In the genomic region with DNA sequence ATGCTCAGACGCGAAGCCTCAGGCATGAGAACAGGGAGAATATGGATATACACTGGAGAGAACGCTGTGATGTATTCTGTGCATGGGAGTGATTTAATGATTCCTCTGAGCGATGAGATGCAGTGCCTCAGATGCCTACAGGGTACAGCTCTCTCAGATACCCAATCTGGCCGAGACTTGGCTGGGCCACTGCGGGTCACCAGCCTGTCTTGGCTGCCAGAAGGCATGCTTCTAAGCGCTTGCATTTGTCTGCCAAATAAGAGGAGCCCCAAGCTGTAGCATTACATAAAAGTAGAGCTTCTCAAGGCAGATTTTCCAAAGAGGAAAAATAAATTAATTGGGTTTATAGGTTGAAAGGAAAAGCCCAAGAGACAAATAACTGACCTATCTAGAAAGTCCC, we compare ENCODE assay signal across 20 cellular contexts.
DNase-seq lines count a peak whose midpoint lies in the region; ATAC-seq and TF ChIP-seq lines count a peak whose summit lies in the region.
"Had no signal": no experiment of that assay in that cellular context is flagged by ENCODE, and none has a peak within 500 bp of the region (broad histone marks: within the 10 kb centered on the region; RNA-seq: fewer than 3 reads in every experiment).

No MANE protein-coding gene starts in this region.

- TF ChIP-seq CTCF in BE2C (IDR thresholded peaks at IDR 0.05; ENCODE audit: low read depth, low read length): no peak

- H3K4me1 ChIP-seq in BE2C: no peaks in the 10 kb centered on the region
- H3K4me1 ChIP-seq: BLaER1 treated with 17β-estradiol and CSF1 and Interleukin-3, amounts not matched to agents 10 nM and 100 nM had no signal

- DNase-seq in Ammon's horn (ENCODE audit: low spot score): peak; percentile 5
- DNase-seq in BE2C: peak; percentile 24
- DNase-seq in NCI-H446 treated with DMSO at 0.1 percent for 48 hours (lab: John Stamatoyannopoulos, UW): peak; percentile 10
- DNase-seq in cerebellum (ENCODE audit: low spot score): peak; percentile 87
- DNase-seq in islet precursor cell: no peak
- DNase-seq: CD4-positive, alpha-beta T cell; CD8-positive, alpha-beta memory T cell; DMS 273 treated with DMSO at 0.1 percent for 48 hours; DMS79; EL; GF-D8; H9 had no signal

- no peaks in the 10 kb centered on the region for H3K27me3 ChIP-seq in BE2C
- H3K27me3 ChIP-seq: BLaER1 treated with 17β-estradiol and CSF1 and Interleukin-3, amounts not matched to agents 10 nM and 100 nM had no signal

- H3K9me3 ChIP-seq in BE2C: no peaks in the 10 kb centered on the region
- H3K9me3 ChIP-seq: BLaER1 treated with 17β-estradiol and CSF1 and Interleukin-3, amounts not matched to agents 10 nM and 100 nM had no signal

- H3K27ac Mint-ChIP-seq in stimulated activated memory B cell treated with anti-CD40 and anti-IgM and Interleukin-4, amounts not matched to agents 10 μg/mL and 1 μg/mL and 100 μg/mL, for 72 hours: no peak overlapping the region
- H3K27ac Mint-ChIP-seq: B cell; CD14-positive monocyte; CD4-positive, alpha-beta T cell; CD8-positive, alpha-beta memory T cell; GM23338; H9 had no signal

- H3K36me3 Mint-ChIP-seq in stimulated activated memory B cell treated with anti-CD40 and anti-IgM and Interleukin-4, amounts not matched to agents 10 μg/mL and 1 μg/mL and 100 μg/mL, for 72 hours: no peaks in the 10 kb centered on the region
- H3K36me3 Mint-ChIP-seq: CD14-positive monocyte; CD8-positive, alpha-beta memory T cell had no signal

- no peak for ATAC-seq in stimulated activated memory B cell treated with anti-CD40 and anti-IgM and Interleukin-4, amounts not matched to agents 10 μg/mL and 1 μg/mL and 100 μg/mL, for 72 hours
- ATAC-seq in HG03439 (IDR thresholded peaks at IDR 0.05; ENCODE audit: unreplicated experiment): no peak
- ATAC-seq in HG03095 (IDR thresholded peaks at IDR 0.05; ENCODE audit: unreplicated experiment): no peak
- ATAC-seq: GM23338, HCT116 had no signal

- no peaks in the 10 kb centered on the region for H3K9me3 Mint-ChIP-seq in stimulated activated memory B cell treated with anti-CD40 and anti-IgM and Interleukin-4, amounts not matched to agents 10 μg/mL and 1 μg/mL and 100 μg/mL, for 72 hours
- H3K9me3 Mint-ChIP-seq: CD4-positive, alpha-beta T cell; GM23338; H9 had no signal

- H3K4me3 ChIP-seq in BE2C (ENCODE audit: low read depth, low read length): no peak overlapping the region
- H3K4me3 ChIP-seq: BLaER1 treated with 17β-estradiol and CSF1 and Interleukin-3, amounts not matched to agents 10 nM and 100 nM; GM23338 had no signal

- no peak overlapping the region for H3K4me3 Mint-ChIP-seq in stimulated activated memory B cell treated with anti-CD40 and anti-IgM and Interleukin-4, amounts not matched to agents 10 μg/mL and 1 μg/mL and 100 μg/mL, for 72 hours
- H3K4me3 Mint-ChIP-seq: B cell; CD14-positive monocyte; CD4-positive, alpha-beta T cell; CD8-positive, alpha-beta memory T cell; GM23338; H9 had no signal

- peaks cover 5% of the 10 kb centered on the region; the same call in 1 of the 2 replicates for H3K36me3 ChIP-seq in BE2C
- H3K36me3 ChIP-seq: BLaER1 treated with 17β-estradiol and CSF1 and Interleukin-3, amounts not matched to agents 10 nM and 100 nM had no signal

- H3K4me1 Mint-ChIP-seq in stimulated activated memory B cell treated with anti-CD40 and anti-IgM and Interleukin-4, amounts not matched to agents 10 μg/mL and 1 μg/mL and 100 μg/mL, for 72 hours: no peaks in the 10 kb centered on the region
- H3K4me1 Mint-ChIP-seq: B cell; CD14-positive monocyte; CD8-positive, alpha-beta memory T cell had no signal

- no peaks in the 10 kb centered on the region for H3K27me3 Mint-ChIP-seq in stimulated activated memory B cell treated with anti-CD40 and anti-IgM and Interleukin-4, amounts not matched to agents 10 μg/mL and 1 μg/mL and 100 μg/mL, for 72 hours
- H3K27me3 Mint-ChIP-seq: B cell had no signal
